Comparison of ENCODE assay signal across 9 cellular contexts in genomic region chr9:112367465-112367864, GRCh38.
"Had no signal": no experiment of that assay in that cellular context is flagged by ENCODE, and none has a peak within 500 bp of the region (broad histone marks: within the 10 kb centered on the region; RNA-seq: fewer than 3 reads in every experiment).

No MANE protein-coding gene starts in this region.

- H3K4me2 ChIP-seq: KMS-11 had no signal

- H3K27me3 Mint-ChIP-seq: IgD-negative memory B cell had no signal

- H3K9ac ChIP-seq: KMS-11 had no signal

- H3K27ac Mint-ChIP-seq: IgD-negative memory B cell had no signal

- H3K27ac ChIP-seq: HL-60, KMS-11 had no signal

- DNase-seq: IMR-90, Karpas-422, KBM-7, KG1 had no signal

- H3K4me1 Mint-ChIP-seq: IgD-negative memory B cell had no signal

- FAIRE-seq: HepG2, HTR-8/SVneo had no signal
